ENCODE assay signal across 12 cellular contexts in genomic region chr6:113361014-113361645, GRCh38.
A peak's percentile ranks its signal among the peaks of the same experiment; 100 is the strongest.
DNase-seq lines count a peak whose midpoint lies in the region; ATAC-seq, FAIRE-seq and TF ChIP-seq lines count a peak whose summit lies in the region.
"Had no signal": no experiment of that assay in that cellular context is flagged by ENCODE, and none has a peak within 500 bp of the region (broad histone marks: within the 10 kb centered on the region; RNA-seq: fewer than 3 reads in every experiment).

No MANE protein-coding gene starts in this region.

- no peaks in the 10 kb centered on the region for H3K27me3 ChIP-seq in SK-N-SH (ENCODE audit: insufficient read depth)
- H3K27me3 ChIP-seq: ascending aorta had no signal

- no peaks in the 10 kb centered on the region for H3K4me1 Mint-ChIP-seq in activated CD4-positive, alpha-beta T cell treated with anti-CD3 and anti-CD28 coated beads, Interleukin-2, amount 10 ng/mL, durations not matched to agents 7 days and 5 days
- peaks cover 47% of the 10 kb centered on the region for H3K4me1 Mint-ChIP-seq in WTC11
- H3K4me1 Mint-ChIP-seq: natural killer cell had no signal

- POLR2A ChIA-PET in SK-N-SH (lab: Yijun Ruan, JAX), result no interaction called here
- POLR2A ChIA-PET in activated CD4-positive, alpha-beta T cell treated with anti-CD3 and anti-CD28 coated beads, Interleukin-2, amount 10 ng/mL, durations not matched to agents 7 days and 5 days (lab: Charles Lee), result no interaction called here
- POLR2A ChIA-PET in WTC11 (lab: Charles Lee), result no interaction called here

- no peaks in the 10 kb centered on the region for H3K27me3 Mint-ChIP-seq in activated CD4-positive, alpha-beta T cell treated with anti-CD3 and anti-CD28 coated beads, Interleukin-2, amount 10 ng/mL, durations not matched to agents 7 days and 5 days
- no peaks in the 10 kb centered on the region for H3K27me3 Mint-ChIP-seq in WTC11 (ENCODE audit: low read depth)

- CTCF ChIA-PET in SK-N-SH (lab: Yijun Ruan, JAX), result no interaction called here
- CTCF ChIA-PET in activated CD4-positive, alpha-beta T cell treated with anti-CD3 and anti-CD28 coated beads, Interleukin-2, amount 10 ng/mL, durations not matched to agents 7 days and 5 days (lab: Charles Lee), result no interaction called here
- CTCF ChIA-PET in WTC11 (lab: Charles Lee), result no interaction called here

- H3K36me3 Mint-ChIP-seq in activated CD4-positive, alpha-beta T cell treated with anti-CD3 and anti-CD28 coated beads, Interleukin-2, amount 10 ng/mL, durations not matched to agents 7 days and 5 days (ENCODE audit: low read depth), result no peaks in the 10 kb centered on the region
- H3K36me3 Mint-ChIP-seq in WTC11, result no peaks in the 10 kb centered on the region
- H3K36me3 Mint-ChIP-seq: natural killer cell had no signal

- H3K9me3 ChIP-seq in SK-N-SH, result no peaks in the 10 kb centered on the region
- H3K9me3 ChIP-seq: ascending aorta had no signal

- H3K9me3 Mint-ChIP-seq in activated CD4-positive, alpha-beta T cell treated with anti-CD3 and anti-CD28 coated beads, Interleukin-2, amount 10 ng/mL, durations not matched to agents 7 days and 5 days, result no peaks in the 10 kb centered on the region
- no peaks in the 10 kb centered on the region for H3K9me3 Mint-ChIP-seq in WTC11

- H3K4me3 Mint-ChIP-seq in activated CD4-positive, alpha-beta T cell treated with anti-CD3 and anti-CD28 coated beads, Interleukin-2, amount 10 ng/mL, durations not matched to agents 7 days and 5 days, result no peak overlapping the region
- no peak overlapping the region for H3K4me3 Mint-ChIP-seq in WTC11
- H3K4me3 Mint-ChIP-seq: natural killer cell had no signal

- H3K79me2 ChIP-seq in SK-N-SH (ENCODE audit: insufficient read depth), result no peaks in the 10 kb centered on the region

- peaks cover 0 to 7% of the 10 kb centered on the region in 2 experiments for H3K36me3 ChIP-seq in SK-N-SH (replicated peaks in 1 of 2; ENCODE audit: control insufficient read depth in 1 of 2, insufficient read depth in 2 of 2, low read length in 1 of 2)
- H3K36me3 ChIP-seq: ascending aorta had no signal

- peak in 1 of 2 experiments; percentile 96; a peak in 2 of 4 replicates for TF ChIP-seq EP300 in SK-N-SH (IDR thresholded peaks at IDR 0.05; ENCODE audit: borderline replicate concordance in 1 of 2, low read depth in 1 of 2, low read length in 1 of 2)

- no peak for DNase-seq in SK-N-SH
- peak; percentile 82 for DNase-seq in NCI-H748 (lab: John Stamatoyannopoulos, UW; ENCODE audit: unreplicated experiment)
- peak; percentile 78 for DNase-seq in fibroblast of mammary gland (ENCODE audit: low read depth)
- DNase-seq in urothelium cell line (ENCODE audit: low spot score), result peak; percentile 38
- DNase-seq in activated CD4-positive, alpha-beta T cell treated with anti-CD3 and anti-CD28 coated beads, Interleukin-2, amount 10 ng/mL, durations not matched to agents 7 days and 5 days, result no peak
- no peak for DNase-seq in WTC11 (ENCODE audit: low spot score)
- DNase-seq: natural killer cell, NCI-H1694 treated with DMSO at 0.1 percent for 48 hours, SHP77 had no signal

- peak overlapping the region; percentile 64; the same call in 1 of the 2 replicates for H3K9ac ChIP-seq in SK-N-SH

- H4K20me1 ChIP-seq in SK-N-SH (ENCODE audit: insufficient read depth), result no peaks in the 10 kb centered on the region

- TF ChIP-seq CTCF in SK-N-SH (IDR thresholded peaks at IDR 0.05), result no peak
- TF ChIP-seq CTCF in fibroblast of mammary gland (conservative IDR thresholded peaks at IDR 0.05; ENCODE audit: control insufficient read depth, insufficient read depth, low read depth, low read length), result no peak
- no peak for TF ChIP-seq CTCF in WTC11 (IDR thresholded peaks at IDR 0.05)

- H3K27ac Mint-ChIP-seq in activated CD4-positive, alpha-beta T cell treated with anti-CD3 and anti-CD28 coated beads, Interleukin-2, amount 10 ng/mL, durations not matched to agents 7 days and 5 days, result no peak overlapping the region
- no peak overlapping the region for H3K27ac Mint-ChIP-seq in WTC11
- H3K27ac Mint-ChIP-seq: natural killer cell had no signal

- H3K4me2 ChIP-seq in SK-N-SH, result peak overlapping the region; percentile 24; the same call in 1 of the 2 replicates

- WGBS in SK-N-SH (ENCODE audit: low lambda C conversion rate), result 53% methylated on average over 8 of the region's 8 CpGs

- ATAC-seq in SK-N-SH treated with all-trans-retinoic acid at 6 μM for 48 hours (no peak; the same call in 2 of the 3 replicates), HG02623 (IDR thresholded peaks at IDR 0.05; ENCODE audit: unreplicated experiment) (no peak), WTC11 (no peak)
- ATAC-seq: natural killer cell had no signal

- H3K4me1 ChIP-seq in SK-N-SH (ENCODE audit: control insufficient read depth in 1 of 2, insufficient read depth in 2 of 2, low read depth in 1 of 2, low read length in 1 of 2), result peaks cover 19 to 61% of the 10 kb centered on the region in 2 experiments
- H3K4me1 ChIP-seq: ascending aorta had no signal

- no peaks in the 10 kb centered on the region for H3K9me2 ChIP-seq in SK-N-SH

- no peak for FAIRE-seq in urothelium cell line (lab: Jason Lieb, UNC)

- peaks cover 61% of the 10 kb centered on the region for H3F3A ChIP-seq in SK-N-SH (replicated peaks; ENCODE audit: insufficient read depth)

- no peak overlapping the region for H3K4me3 ChIP-seq in SK-N-SH (ENCODE audit: low read depth in 2 of 2, low read length in 1 of 2)
- no peak overlapping the region for H3K4me3 ChIP-seq in fibroblast of mammary gland (ENCODE audit: control insufficient read depth, low read depth, low read length)
- H3K4me3 ChIP-seq: ascending aorta had no signal

- no peak for TF ChIP-seq RAD21 in SK-N-SH (IDR thresholded peaks at IDR 0.05; ENCODE audit: low read length)

- H3K27ac ChIP-seq in SK-N-SH (ENCODE audit: low read depth in 2 of 2, low read length in 1 of 2), result peak overlapping the region; percentile 90 to 98
- H3K27ac ChIP-seq: ascending aorta had no signal

- peak overlapping the region; percentile 79 for H2AFZ ChIP-seq in SK-N-SH (ENCODE audit: low read depth)

TF ChIP-seq in SK-N-SH, 30 proteins besides CTCF, POLR2A, EP300 and RAD21 (continues in another document):
- TF ChIP-seq GABPA (IDR thresholded peaks at IDR 0.05; ENCODE audit: low read depth), result 0 out of 2 replicates have a peak, but pooled peaks have one; percentile 11
- TF ChIP-seq ZBTB33 (IDR thresholded peaks at IDR 0.05; ENCODE audit: borderline replicate concordance, low read depth), result no peak
- no peak for TF ChIP-seq EZH2phosphoT487 (IDR thresholded peaks at IDR 0.05; ENCODE audit: borderline replicate concordance, low read depth)

TF ChIP-seq in SK-N-SH treated with all-trans-retinoic acid at 6 μM for 48 hours, 23 proteins besides CTCF, POLR2A, EP300 and RAD21 (continues in another document):
- TF ChIP-seq TCF4 (CRISPR knock-in tag; IDR thresholded peaks at IDR 0.05; ENCODE audit: borderline replicate concordance) (no peak), ZFP3 (CRISPR knock-in tag; IDR thresholded peaks at IDR 0.05) (no peak), ZNF70 (CRISPR knock-in tag; IDR thresholded peaks at IDR 0.05) (no peak), ESRRG (CRISPR knock-in tag; IDR thresholded peaks at IDR 0.05) (no peak), CSRNP3 (CRISPR knock-in tag; IDR thresholded peaks at IDR 0.05) (no peak), PPARA (CRISPR knock-in tag; IDR thresholded peaks at IDR 0.05; ENCODE audit: borderline replicate concordance) (no peak)

TF ChIP-seq in WTC11, 78 proteins besides CTCF, POLR2A, EP300 and RAD21 (continues in another document):
- TF ChIP-seq MXD4 (CRISPR knock-in tag; IDR thresholded peaks at IDR 0.05; ENCODE audit: borderline replicate concordance) (no peak), TEAD1 (CRISPR knock-in tag; IDR thresholded peaks at IDR 0.05) (no peak), CBFB (CRISPR knock-in tag; IDR thresholded peaks at IDR 0.05; ENCODE audit: low read depth) (no peak), E2F1 (CRISPR knock-in tag; IDR thresholded peaks at IDR 0.05) (no peak), ZNF232 (CRISPR knock-in tag; IDR thresholded peaks at IDR 0.05) (no peak), IRF1 (CRISPR knock-in tag; IDR thresholded peaks at IDR 0.05) (no peak), NR1H2 (CRISPR knock-in tag; IDR thresholded peaks at IDR 0.05) (no peak), ZNF138 (CRISPR knock-in tag; conservative IDR thresholded peaks at IDR 0.05) (no peak), ZBTB43 (CRISPR knock-in tag; IDR thresholded peaks at IDR 0.05) (no peak), HMGA2 (CRISPR knock-in tag; IDR thresholded peaks at IDR 0.05) (no peak), MAX (CRISPR knock-in tag; IDR thresholded peaks at IDR 0.05) (no peak)

Comparison
In these comparisons a context has a peak if more than half of its experiments do, and no peak if none do; other contexts are left out.
1. DNase-seq: peak in NCI-H748 (single experiment), fibroblast of mammary gland (single experiment) and urothelium cell line (single experiment); none in SK-N-SH (single experiment), activated CD4-positive, alpha-beta T cell treated with anti-CD3 and anti-CD28 coated beads, Interleukin-2, amount 10 ng/mL, durations not matched to agents 7 days and 5 days (single experiment) and WTC11 (single experiment).
2. Of the 6 proteins assayed by ChIP-seq in both WTC11 and SK-N-SH: peak only in WTC11: none; only in SK-N-SH: MAX and TEAD4; in both: none; in neither: 4.